ENCODE assay signal across 27 cellular contexts in genomic region chr12:94965982-94966381, GRCh38.
"Had no signal": no experiment of that assay in that cellular context is flagged by ENCODE, and none has a peak within 500 bp of the region (broad histone marks: within the 10 kb centered on the region; RNA-seq: fewer than 3 reads in every experiment).

No MANE protein-coding gene starts in this region.

- ATAC-seq: stimulated activated effector memory CD8-positive, alpha-beta T cell treated with anti-CD3 and anti-CD28 coated beads, Interleukin-12 subunit alpha, Interleukin-12 subunit beta, amount 100 ng/mL, for 72 hours; stimulated activated memory B cell treated with anti-CD40 and anti-IgM and Interleukin-4, amounts not matched to agents 10 μg/mL and 1 μg/mL and 100 μg/mL, for 72 hours; stimulated activated naive B cell treated with anti-CD40 and anti-IgM and Interleukin-4, amounts not matched to agents 10 μg/mL and 1 μg/mL and 100 μg/mL, for 72 hours; stimulated activated naive CD8-positive, alpha-beta T cell treated with anti-CD3 and anti-CD28 coated beads, Interleukin-15, amount 100 ng/mL, for 72 hours; stimulated activated naive CD8-positive, alpha-beta T cell treated with anti-CD3 and anti-CD28 coated beads, Interleukin-15, Interleukin-2, amounts not matched to agents 100 U/mL and 50 U/mL, for 24 hours; upper lobe of right lung had no signal

- H3K4me1 ChIP-seq: stomach, suprapubic skin, testis, tibial artery, tibial nerve, upper lobe of left lung, upper lobe of right lung, uterus, vagina had no signal

- H3K27me3 ChIP-seq: stomach, suprapubic skin, testis, thyroid gland, tibial artery, tibial nerve, transverse colon, upper lobe of left lung, upper lobe of right lung, uterus, vagina had no signal

- H3K4me3 ChIP-seq: stomach, suprapubic skin, testis, thoracic aorta, thyroid gland, tibial artery, tibial nerve, transverse colon, upper lobe of left lung, upper lobe of right lung, uterus, vagina had no signal

- DNase-seq: stimulated activated CD4-positive, alpha-beta T cell treated with anti-CD3 and anti-CD28 coated beads, Interleukin-2, amount 100 ng/mL, for 48 hours; stimulated activated CD4-positive, alpha-beta T cell treated with anti-CD3 and anti-CD28 coated beads, Interleukin-4, amount 100 ng/mL, for 1 hour; stimulated activated CD4-positive, alpha-beta T cell treated with anti-CD3 and anti-CD28 coated beads, Interleukin-4, amount 100 ng/mL, for 24 hours; stimulated activated CD4-positive, alpha-beta T cell treated with anti-CD3 and anti-CD28 coated beads, Interleukin-4, amount 100 ng/mL, for 4 hours; stimulated activated CD8-positive, alpha-beta memory T cell treated with anti-CD3 and anti-CD28 coated beads, Interleukin-4, amount 100 ng/mL, for 48 hours; stimulated activated naive B cell treated with anti-CD40 and anti-IgM and Interleukin-4, amounts not matched to agents 10 μg/mL and 1 μg/mL and 100 μg/mL, for 72 hours; stimulated activated naive CD4-positive, alpha-beta T cell; stimulated activated naive CD4-positive, alpha-beta T cell treated with Interleukin-2 at 50 U/mL for 16 hours; stimulated activated naive CD8-positive, alpha-beta T cell treated with anti-CD3 and anti-CD28 coated beads, Interleukin-15, amount 100 ng/mL, for 72 hours; stimulated activated naive CD8-positive, alpha-beta T cell treated with anti-CD3 and anti-CD28 coated beads, Interleukin-15, Interleukin-2, amounts not matched to agents 100 U/mL and 50 U/mL, for 24 hours; stomach; substantia nigra; testis; thyroid gland; tibial artery; transverse colon; trophoblast cell; upper lobe of right lung; uterus had no signal

- FAIRE-seq: urothelium cell line had no signal

- H3K9me3 ChIP-seq: stomach, suprapubic skin, testis, thoracic aorta, thyroid gland, tibial artery, tibial nerve, transverse colon, upper lobe of left lung, upper lobe of right lung, uterus, vagina had no signal

- H3K36me3 ChIP-seq: thoracic aorta, uterus had no signal

- H3K27ac ChIP-seq: stomach, suprapubic skin, testis, thoracic aorta, thyroid gland, tibial artery, tibial nerve, transverse colon, upper lobe of right lung, uterus, vagina had no signal
